16 cellular contexts compared by ENCODE assay signal in genomic region chr17:32671891-32672290, GRCh38.
A peak's percentile ranks its signal among the peaks of the same experiment; 100 is the strongest.
DNase-seq lines count a peak whose midpoint lies in the region; ATAC-seq and TF ChIP-seq lines count a peak whose summit lies in the region.
"Had no signal": no experiment of that assay in that cellular context is flagged by ENCODE, and none has a peak within 500 bp of the region (broad histone marks: within the 10 kb centered on the region; RNA-seq: fewer than 3 reads in every experiment).

No MANE protein-coding gene starts in this region.

- intact Hi-C loops in left colon (cut with DNase I, micrococcal nuclease) = no loop called here

- H3K27ac ChIP-seq in tibial nerve (no peak overlapping the region), SJCRH30 (no peak overlapping the region)
- H3K27ac ChIP-seq: 22Rv1 had no signal

- H3K9me3 Mint-ChIP-seq in chondrocyte (ENCODE audit: low read depth) = no peaks in the 10 kb centered on the region
- H3K9me3 Mint-ChIP-seq in activated CD8-positive, alpha-beta memory T cell treated with anti-CD3 and anti-CD28 coated beads, Interleukin-2, amount 10 ng/mL, durations not matched to agents 7 days and 5 days (ENCODE audit: low read depth) = peaks cover 6% of the 10 kb centered on the region

- H3K4me1 ChIP-seq in tibial nerve (peaks cover 0 to 5% (median 0%) of the 10 kb centered on the region in 4 donors), SJCRH30 (no peaks in the 10 kb centered on the region; the same call in 1 of the 2 replicates), BE2C (no peaks in the 10 kb centered on the region)

- peak in 1 of 2 donors; percentile 64 for TF ChIP-seq EP300 in tibial nerve (IDR thresholded peaks at IDR 0.05)

- H3K9me3 ChIP-seq in tibial nerve (peaks cover 0 to 4% (median 0%) of the 10 kb centered on the region in 4 donors), SJCRH30 (replicated peaks) (no peaks in the 10 kb centered on the region), BE2C (no peaks in the 10 kb centered on the region)

- no peak for TF ChIP-seq POLR2A in tibial nerve (IDR thresholded peaks at IDR 0.05)

- no peak overlapping the region for H3K4me3 Mint-ChIP-seq in chondrocyte (ENCODE audit: unreplicated experiment)
- no peak overlapping the region for H3K4me3 Mint-ChIP-seq in activated CD8-positive, alpha-beta memory T cell treated with anti-CD3 and anti-CD28 coated beads, Interleukin-2, amount 10 ng/mL, durations not matched to agents 7 days and 5 days
- H3K4me3 Mint-ChIP-seq: activated CD8-positive, alpha-beta T cell treated with anti-CD3 and anti-CD28 coated beads, Interleukin-2, amount 10 ng/mL, durations not matched to agents 7 days and 5 days; GM23338; stimulated activated naive B cell treated with anti-CD40 and anti-IgM and Interleukin-4, amounts not matched to agents 10 μg/mL and 1 μg/mL and 100 μg/mL, for 72 hours had no signal

- H3K4me1 Mint-ChIP-seq in chondrocyte (ENCODE audit: low read depth) = peaks cover 18% of the 10 kb centered on the region
- H3K4me1 Mint-ChIP-seq in activated CD8-positive, alpha-beta memory T cell treated with anti-CD3 and anti-CD28 coated beads, Interleukin-2, amount 10 ng/mL, durations not matched to agents 7 days and 5 days = peaks cover 2% of the 10 kb centered on the region
- H3K4me1 Mint-ChIP-seq: GM23338; stimulated activated naive B cell treated with anti-CD40 and anti-IgM and Interleukin-4, amounts not matched to agents 10 μg/mL and 1 μg/mL and 100 μg/mL, for 72 hours had no signal

- DNase-seq in DMS 273 (lab: John Stamatoyannopoulos, UW; ENCODE audit: unreplicated experiment) = peak; percentile 32
- no peak for DNase-seq in DMS 273 treated with DMSO at 0.1 percent for 48 hours (lab: John Stamatoyannopoulos, UW)
- no peak for DNase-seq in chondrocyte (ENCODE audit: low spot score)
- peak in 1 of 2 donors; percentile 51 for DNase-seq in left colon
- peak; percentile 38 to 63 for DNase-seq in tibial nerve (ENCODE audit: low spot score in 2 of 2)
- DNase-seq in activated CD8-positive, alpha-beta memory T cell treated with anti-CD3 and anti-CD28 coated beads, Interleukin-2, amount 10 ng/mL, durations not matched to agents 7 days and 5 days = no peak
- DNase-seq in SJCRH30 = no peak
- DNase-seq in BE2C = no peak
- DNase-seq: activated CD8-positive, alpha-beta T cell treated with anti-CD3 and anti-CD28 coated beads, Interleukin-2, amount 10 ng/mL, durations not matched to agents 7 days and 5 days; activated gamma-delta T cell; effector CD8-positive, alpha-beta T cell; NCI-H2227 treated with DMSO at 0.1 percent for 48 hours; stimulated activated naive B cell treated with anti-CD40 and anti-IgM and Interleukin-4, amounts not matched to agents 10 μg/mL and 1 μg/mL and 100 μg/mL, for 72 hours had no signal

- no peak overlapping the region for H3K4me3 ChIP-seq in tibial nerve
- no peak overlapping the region for H3K4me3 ChIP-seq in SJCRH30
- H3K4me3 ChIP-seq in BE2C (ENCODE audit: low read depth, low read length) = no peak overlapping the region
- H3K4me3 ChIP-seq: GM23338 had no signal

- H3K27me3 ChIP-seq in tibial nerve = no peaks in the 10 kb centered on the region
- no peaks in the 10 kb centered on the region for H3K27me3 ChIP-seq in SJCRH30
- no peaks in the 10 kb centered on the region for H3K27me3 ChIP-seq in BE2C

- peak; percentile 31 for ATAC-seq in left colon
- ATAC-seq in activated CD8-positive, alpha-beta memory T cell treated with anti-CD3 and anti-CD28 coated beads, Interleukin-2, amount 10 ng/mL, durations not matched to agents 7 days and 5 days = no peak
- ATAC-seq: activated CD8-positive, alpha-beta T cell treated with anti-CD3 and anti-CD28 coated beads, Interleukin-2, amount 10 ng/mL, durations not matched to agents 7 days and 5 days; GM23338; SK-N-SH treated with all-trans-retinoic acid at 6 μM for 48 hours; stimulated activated naive B cell treated with anti-CD40 and anti-IgM and Interleukin-4, amounts not matched to agents 10 μg/mL and 1 μg/mL and 100 μg/mL, for 72 hours had no signal

- CTCF ChIA-PET in activated CD8-positive, alpha-beta memory T cell treated with anti-CD3 and anti-CD28 coated beads, Interleukin-2, amount 10 ng/mL, durations not matched to agents 7 days and 5 days (lab: Charles Lee) = interaction anchor here (0.6 to 1.0 kb wide), 2 partner anchors 13 to 130 kb away, joined by 3 read pairs; no protein-coding TSS in a partner anchor

- H3K36me3 ChIP-seq in tibial nerve (peaks cover 0 to 7% (median 0%) of the 10 kb centered on the region in 3 donors), SJCRH30 (no peaks in the 10 kb centered on the region), BE2C (no peaks in the 10 kb centered on the region)

- H3K27me3 Mint-ChIP-seq in chondrocyte (ENCODE audit: low read depth) = no peaks in the 10 kb centered on the region
- H3K27me3 Mint-ChIP-seq in activated CD8-positive, alpha-beta memory T cell treated with anti-CD3 and anti-CD28 coated beads, Interleukin-2, amount 10 ng/mL, durations not matched to agents 7 days and 5 days = no peaks in the 10 kb centered on the region
- H3K27me3 Mint-ChIP-seq: stimulated activated naive B cell treated with anti-CD40 and anti-IgM and Interleukin-4, amounts not matched to agents 10 μg/mL and 1 μg/mL and 100 μg/mL, for 72 hours had no signal

- WGBS in tibial nerve, 2 donors = 82 to 87% methylated on average over 1 of the region's 1 CpG

- no peaks in the 10 kb centered on the region for H3K36me3 Mint-ChIP-seq in chondrocyte (ENCODE audit: low read depth)
- H3K36me3 Mint-ChIP-seq in activated CD8-positive, alpha-beta memory T cell treated with anti-CD3 and anti-CD28 coated beads, Interleukin-2, amount 10 ng/mL, durations not matched to agents 7 days and 5 days = peaks cover 4% of the 10 kb centered on the region

- no peak for TF ChIP-seq CTCF in chondrocyte (IDR thresholded peaks at IDR 0.05)
- TF ChIP-seq CTCF in tibial nerve (IDR thresholded peaks at IDR 0.05) = no peak
- no peak for TF ChIP-seq CTCF in BE2C (IDR thresholded peaks at IDR 0.05; ENCODE audit: low read depth, low read length)

- peak overlapping the region; percentile 70 for H3K27ac Mint-ChIP-seq in chondrocyte (ENCODE audit: unreplicated experiment)
- H3K27ac Mint-ChIP-seq in activated CD8-positive, alpha-beta memory T cell treated with anti-CD3 and anti-CD28 coated beads, Interleukin-2, amount 10 ng/mL, durations not matched to agents 7 days and 5 days = no peak overlapping the region
- H3K27ac Mint-ChIP-seq: activated CD8-positive, alpha-beta T cell treated with anti-CD3 and anti-CD28 coated beads, Interleukin-2, amount 10 ng/mL, durations not matched to agents 7 days and 5 days; GM23338; stimulated activated naive B cell treated with anti-CD40 and anti-IgM and Interleukin-4, amounts not matched to agents 10 μg/mL and 1 μg/mL and 100 μg/mL, for 72 hours had no signal

Comparison
In these comparisons a context has a peak if more than half of its experiments do, and no peak if none do; other contexts are left out.
1. DNase-seq: peak in DMS 273 (single experiment) and tibial nerve (2 of 2); none in DMS 273 treated with DMSO at 0.1 percent for 48 hours (single experiment), chondrocyte (single experiment), activated CD8-positive, alpha-beta memory T cell treated with anti-CD3 and anti-CD28 coated beads, Interleukin-2, amount 10 ng/mL, durations not matched to agents 7 days and 5 days (single experiment), SJCRH30 (0 of 2) and BE2C (single experiment).